ENCODE assay signal across 1 cellular context in genomic region chr17:50919321-50920040, GRCh38.
TF ChIP-seq lines count a peak whose summit lies in the region.

No MANE protein-coding gene starts in this region.

TF ChIP-seq in HepG2, 621 proteins besides CTCF, POLR2A, EP300 and RAD21 (continued from another document and continues in another):
- TF ChIP-seq ZNF407 (CRISPR knock-in tag; IDR thresholded peaks at IDR 0.05; ENCODE audit: not compliant biosample characterization) = peak; percentile 87
- no peak for TF ChIP-seq ZNF790 (CRISPR knock-in tag; IDR thresholded peaks at IDR 0.05; ENCODE audit: borderline replicate concordance)
- no peak for TF ChIP-seq ZNF660 (CRISPR knock-in tag; IDR thresholded peaks at IDR 0.05; ENCODE audit: borderline replicate concordance, low read depth)
- TF ChIP-seq HDAC1 (CRISPR knock-in tag; IDR thresholded peaks at IDR 0.05) = peak; percentile 84
- no peak for TF ChIP-seq NFATC3 (CRISPR knock-in tag; IDR thresholded peaks at IDR 0.05)
- TF ChIP-seq ARID4A (CRISPR knock-in tag; IDR thresholded peaks at IDR 0.05; ENCODE audit: borderline replicate concordance) = peak; percentile 73; the same call in 1 of the 2 replicates
- no peak for TF ChIP-seq ATM (IDR thresholded peaks at IDR 0.05; ENCODE audit: borderline replicate concordance)
- no peak for TF ChIP-seq PHB2 (IDR thresholded peaks at IDR 0.05; ENCODE audit: partially characterized antibody)
- TF ChIP-seq NPAS2 (CRISPR knock-in tag; IDR thresholded peaks at IDR 0.05; ENCODE audit: borderline replicate concordance) = no peak
- no peak for TF ChIP-seq TARDBP (CRISPR knock-in tag; IDR thresholded peaks at IDR 0.05)
- TF ChIP-seq SSRP1 (CRISPR knock-in tag; IDR thresholded peaks at IDR 0.05) = no peak
- no peak for TF ChIP-seq PBX3 (CRISPR knock-in tag; IDR thresholded peaks at IDR 0.05; ENCODE audit: borderline replicate concordance)
- no peak for TF ChIP-seq ZNF552 (CRISPR knock-in tag; IDR thresholded peaks at IDR 0.05; ENCODE audit: borderline replicate concordance)
- no peak for TF ChIP-seq MAFG (CRISPR knock-in tag; IDR thresholded peaks at IDR 0.05)
- no peak for TF ChIP-seq LRRFIP1 (CRISPR knock-in tag; conservative IDR thresholded peaks at IDR 0.05)
- TF ChIP-seq ZFP37 (CRISPR knock-in tag; IDR thresholded peaks at IDR 0.05; ENCODE audit: borderline replicate concordance) = no peak
- TF ChIP-seq MIER3 (CRISPR knock-in tag; IDR thresholded peaks at IDR 0.05; ENCODE audit: borderline replicate concordance) = no peak
- TF ChIP-seq HBP1 (CRISPR knock-in tag; IDR thresholded peaks at IDR 0.05; ENCODE audit: low read depth) = 0 out of 2 replicates have a peak, but pooled peaks have one; percentile 76
- peak; percentile 35; the same call in 1 of the 2 replicates for TF ChIP-seq RXRB (CRISPR knock-in tag; IDR thresholded peaks at IDR 0.05; ENCODE audit: borderline replicate concordance)
- TF ChIP-seq SPEN (CRISPR knock-in tag; IDR thresholded peaks at IDR 0.05; ENCODE audit: low read depth) = no peak
- peak; percentile 60; the same call in 1 of the 2 replicates for TF ChIP-seq NFKBIZ (CRISPR knock-in tag; IDR thresholded peaks at IDR 0.05)
- TF ChIP-seq SATB2 (CRISPR knock-in tag; IDR thresholded peaks at IDR 0.05) = no peak
- TF ChIP-seq ZNF431 (CRISPR knock-in tag; IDR thresholded peaks at IDR 0.05; ENCODE audit: borderline replicate concordance, low read depth) = no peak
- TF ChIP-seq ZNF101 (CRISPR knock-in tag; IDR thresholded peaks at IDR 0.05; ENCODE audit: borderline replicate concordance, low read depth) = no peak
- TF ChIP-seq ZNF318 (CRISPR knock-in tag; IDR thresholded peaks at IDR 0.05) = 0 out of 2 replicates have a peak, but pooled peaks have one; percentile 64
